In the genomic region with DNA sequence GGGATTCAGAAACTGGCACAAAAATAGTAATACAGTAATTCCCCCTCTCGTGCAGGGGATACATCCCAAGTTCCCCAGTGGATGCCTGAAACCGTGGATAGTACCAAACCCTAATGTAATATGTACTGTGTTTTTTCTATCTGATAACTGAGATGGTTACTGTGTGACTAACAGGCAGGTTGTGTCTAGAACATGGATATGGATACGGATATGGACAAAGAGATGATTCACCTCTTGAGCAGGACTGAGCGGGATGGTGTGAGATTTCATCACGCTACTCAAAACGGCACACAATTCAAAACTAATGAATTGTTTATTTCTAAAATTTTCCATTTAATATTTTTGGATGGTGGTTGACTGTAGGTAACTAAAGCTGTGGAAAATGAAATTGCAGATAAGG, we compare ENCODE assay signal across 19 cellular contexts. TPM values are rescaled to one million over a fixed set of nuclear protein-coding genes. Genes with fewer than 3 reads are reported as not detected.
DNase-seq lines count a peak whose midpoint lies in the region; ATAC-seq, FAIRE-seq and TF ChIP-seq lines count a peak whose summit lies in the region.
"Had no signal": no experiment of that assay in that cellular context is flagged by ENCODE, and none has a peak within 500 bp of the region (broad histone marks: within the 10 kb centered on the region; RNA-seq: fewer than 3 reads in every experiment).

No MANE protein-coding gene starts in this region.

- ATAC-seq in stimulated activated naive CD8-positive, alpha-beta T cell treated with anti-CD3 and anti-CD28 coated beads, Interleukin-15, Interleukin-2, amounts not matched to agents 100 U/mL and 50 U/mL, for 24 hours = no peak
- ATAC-seq in HG03571 (IDR thresholded peaks at IDR 0.05; ENCODE audit: unreplicated experiment) = no peak

- peaks cover 74% of the 10 kb centered on the region for H3K36me3 Mint-ChIP-seq in nephron (ENCODE audit: low read depth)

- DNase-seq in GM18507 (ENCODE audit: extremely low spot score, insufficient read length, low read depth) = no peak
- DNase-seq in NCI-H460 (ENCODE audit: extremely low read depth, low read depth) = peak; percentile 44
- DNase-seq in epithelial cell of esophagus (ENCODE audit: low read depth) = peak; percentile 91
- DNase-seq in stimulated activated naive CD8-positive, alpha-beta T cell treated with anti-CD3 and anti-CD28 coated beads, Interleukin-15, Interleukin-2, amounts not matched to agents 100 U/mL and 50 U/mL, for 24 hours = no peak
- DNase-seq in C1 segment of cervical spinal cord (lab: John Stamatoyannopoulos, UW) = no peak
- no peak for DNase-seq in NCI-H187 treated with DMSO at 0.1 percent for 48 hours (lab: John Stamatoyannopoulos, UW)
- DNase-seq: activated CD4-positive, alpha-beta T cell treated with anti-CD3 and anti-CD28 coated beads, Interleukin-2, amount 10 ng/mL, durations not matched to agents 7 days and 5 days; activated naive CD4-positive, alpha-beta T cell; glutamatergic neuron; H7; NCI-H1436; NCI-H2171 treated with DMSO at 0.1 percent for 48 hours; NCI-H774; ovary; PC-9; sigmoid colon had no signal

- TF ChIP-seq CTCF in epithelial cell of esophagus (IDR thresholded peaks at IDR 0.05; ENCODE audit: insufficient read depth, low read depth, low read length, missing control alignments) (no peak), nephron (IDR thresholded peaks at IDR 0.05; ENCODE audit: unreplicated experiment in 3 of 3) (no peak)

- H3K27ac Mint-ChIP-seq in nephron = no peak overlapping the region
- H3K27ac Mint-ChIP-seq: activated CD4-positive, alpha-beta T cell treated with anti-CD3 and anti-CD28 coated beads, Interleukin-2, amount 10 ng/mL, durations not matched to agents 7 days and 5 days had no signal

- peak; percentile 29 for FAIRE-seq in GM18507 (lab: Jason Lieb, UNC)

- H3K4me3 ChIP-seq in epithelial cell of esophagus (ENCODE audit: low read length) = no peak overlapping the region
- H3K4me3 ChIP-seq: ovary, PC-9, sigmoid colon had no signal

- peak overlapping the region; percentile 35 to 58 (median 50) for H3K4me3 Mint-ChIP-seq in nephron
- H3K4me3 Mint-ChIP-seq: activated CD4-positive, alpha-beta T cell treated with anti-CD3 and anti-CD28 coated beads, Interleukin-2, amount 10 ng/mL, durations not matched to agents 7 days and 5 days had no signal

- H3K9me3 Mint-ChIP-seq in nephron = peaks cover 14% of the 10 kb centered on the region
- H3K9me3 Mint-ChIP-seq: activated CD4-positive, alpha-beta T cell treated with anti-CD3 and anti-CD28 coated beads, Interleukin-2, amount 10 ng/mL, durations not matched to agents 7 days and 5 days had no signal

- H3K27me3 Mint-ChIP-seq in nephron (ENCODE audit: low read depth) = no peaks in the 10 kb centered on the region
- H3K27me3 Mint-ChIP-seq: activated CD4-positive, alpha-beta T cell treated with anti-CD3 and anti-CD28 coated beads, Interleukin-2, amount 10 ng/mL, durations not matched to agents 7 days and 5 days had no signal

- peaks cover 23% of the 10 kb centered on the region for H3K4me1 Mint-ChIP-seq in nephron

RNA-seq across cellular contexts. Expression of gene MBD1, which starts 3.4 kb away (rescaled TPM):
- 54.9 and 57.1 TPM in 2 replicates for total RNA-seq in NCI-H460 (2014; rRNA removed; shearing (Covaris generic))
- polyA plus RNA-seq in NCI-H460 (2014; cell fraction: nucleus; rRNA removed) = 86.0 and 102 TPM in 2 replicates

RNA-seq across cellular contexts. Expression of gene CXXC1, which starts 9.6 kb away (rescaled TPM):
- total RNA-seq in NCI-H460 (2014; rRNA removed; shearing (Covaris generic)) = 21.9 and 28.6 TPM in 2 replicates
- polyA plus RNA-seq in NCI-H460 (2014; cell fraction: nucleus; rRNA removed) = 219 and 247 TPM in 2 replicates

RNA-seq across cellular contexts. Expression of gene CFAP53, which starts 11.6 kb away (rescaled TPM):
- 0.35 and 0.84 TPM in 2 replicates for total RNA-seq in NCI-H460 (2014; rRNA removed; shearing (Covaris generic))
- polyA plus RNA-seq in NCI-H460 (2014; cell fraction: nucleus; rRNA removed) = 0.13 TPM in 1 of 2 replicates, not detected in the other
- total RNA-seq: H7, HT-29 had no signal

Comparison
In these comparisons a context has a peak if more than half of its experiments do, and no peak if none do; other contexts are left out.
1. DNase-seq: peak in NCI-H460 (single experiment) and epithelial cell of esophagus (single experiment); none in GM18507 (single experiment), stimulated activated naive CD8-positive, alpha-beta T cell treated with anti-CD3 and anti-CD28 coated beads, Interleukin-15, Interleukin-2, amounts not matched to agents 100 U/mL and 50 U/mL, for 24 hours (single experiment), C1 segment of cervical spinal cord (0 of 14) and NCI-H187 treated with DMSO at 0.1 percent for 48 hours (single experiment).